27 cellular contexts compared by ENCODE assay signal in the genomic region with DNA sequence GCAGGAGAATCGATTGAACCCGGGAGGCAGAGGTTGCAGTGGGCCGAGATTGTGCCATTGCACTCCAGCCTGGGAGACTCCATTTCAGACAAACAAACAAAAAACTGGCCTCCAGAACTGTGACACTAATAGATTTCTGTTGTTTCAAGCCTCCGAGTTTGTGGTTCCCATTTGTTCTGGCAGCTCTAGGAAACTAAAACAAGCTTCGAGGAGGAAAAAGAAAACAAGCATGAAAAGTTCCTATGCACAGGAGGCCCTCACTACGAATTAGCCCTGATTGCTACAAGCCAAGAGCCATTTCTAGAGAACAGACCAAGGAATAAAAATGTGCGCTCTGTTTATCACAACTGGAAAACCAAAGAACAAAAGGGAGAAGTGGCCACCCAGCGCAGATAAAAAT. TPM values are rescaled to one million over a fixed set of nuclear protein-coding genes. Genes with fewer than 3 reads are reported as not detected.
DNase-seq lines count a peak whose midpoint lies in the region; ATAC-seq, FAIRE-seq and TF ChIP-seq lines count a peak whose summit lies in the region.
"Had no signal": no experiment of that assay in that cellular context is flagged by ENCODE, and none has a peak within 500 bp of the region (broad histone marks: within the 10 kb centered on the region; RNA-seq: fewer than 3 reads in every experiment).

No MANE protein-coding gene starts in this region.

- no peak for FAIRE-seq in astrocyte (lab: Jason Lieb, UNC)

- no peak overlapping the region for H3K4me3 ChIP-seq in HCT116 (replicated peaks in 1 of 2; ENCODE audit: low read depth in 1 of 2, low read length in 2 of 2)
- H3K4me3 ChIP-seq in astrocyte (ENCODE audit: insufficient read depth, low read depth, low read length) = no peak overlapping the region
- H3K4me3 ChIP-seq in hepatocyte = no peak overlapping the region
- H3K4me3 ChIP-seq in SJCRH30 = no peak overlapping the region
- H3K4me3 ChIP-seq: thyroid gland had no signal

- peaks cover 6% of the 10 kb centered on the region for H3K9me3 Mint-ChIP-seq in astrocyte (ENCODE audit: unreplicated experiment)
- H3K9me3 Mint-ChIP-seq: activated B cell treated with CpG ODN at 0.5 μM for 24 hours had no signal

- peak overlapping the region; percentile 38 for H3K27ac Mint-ChIP-seq in astrocyte (ENCODE audit: unreplicated experiment)
- H3K27ac Mint-ChIP-seq: activated B cell treated with CpG ODN at 0.5 μM for 24 hours; activated naive CD8-positive, alpha-beta T cell; CD14-positive monocyte; naive thymus-derived CD4-positive, alpha-beta T cell had no signal

- no TSS peak for BruUV-seq in HCT116 (replicated peaks; lab: Mats Ljungman, UMichigan)

- TF ChIP-seq POLR2A in HCT116 (IDR thresholded peaks at IDR 0.05; ENCODE audit: borderline replicate concordance, extremely low read depth, insufficient read depth, insufficient read length) = no peak

- no peak overlapping the region for H3K4me3 Mint-ChIP-seq in astrocyte (ENCODE audit: unreplicated experiment)
- H3K4me3 Mint-ChIP-seq: activated B cell treated with CpG ODN at 0.5 μM for 24 hours; activated naive CD8-positive, alpha-beta T cell; naive thymus-derived CD4-positive, alpha-beta T cell had no signal

- peaks cover 13% of the 10 kb centered on the region for H3K4me1 Mint-ChIP-seq in astrocyte (ENCODE audit: low read depth, unreplicated experiment)
- H3K4me1 Mint-ChIP-seq: activated B cell treated with CpG ODN at 0.5 μM for 24 hours; CD14-positive monocyte; naive thymus-derived CD4-positive, alpha-beta T cell had no signal

- H3K36me3 Mint-ChIP-seq in astrocyte (ENCODE audit: low read depth, unreplicated experiment) = no peaks in the 10 kb centered on the region
- H3K36me3 Mint-ChIP-seq: activated naive CD8-positive, alpha-beta T cell; CD14-positive monocyte; naive thymus-derived CD4-positive, alpha-beta T cell had no signal

- intact Hi-C loops in HCT116 (cut with micrococcal nuclease) = no loop called here

- H3K27me3 ChIP-seq in HCT116 (ENCODE audit: insufficient read depth, low read length) = no peaks in the 10 kb centered on the region
- H3K27me3 ChIP-seq in astrocyte (ENCODE audit: insufficient read depth, low read length) = peaks cover 3% of the 10 kb centered on the region
- H3K27me3 ChIP-seq in hepatocyte = no peaks in the 10 kb centered on the region
- no peaks in the 10 kb centered on the region for H3K27me3 ChIP-seq in SJCRH30
- H3K27me3 ChIP-seq: thyroid gland had no signal

- H3K9me2 ChIP-seq in HCT116 (ENCODE audit: insufficient read depth) = no peaks in the 10 kb centered on the region
- H3K9me2 ChIP-seq in hepatocyte (replicated peaks; ENCODE audit: insufficient read depth) = no peaks in the 10 kb centered on the region

- CTCF ChIA-PET in HCT116 (lab: Charles Lee) = interaction anchor here (1.4 kb wide), 1 partner anchor 120 kb away, joined by 3 read pairs; no protein-coding TSS in a partner anchor

- H3K79me2 ChIP-seq in HCT116 (ENCODE audit: insufficient read depth, low read length) (no peaks in the 10 kb centered on the region), astrocyte (ENCODE audit: insufficient read depth, low read length) (no peaks in the 10 kb centered on the region), hepatocyte (no peaks in the 10 kb centered on the region)

- RAD21 ChIA-PET in HCT116 (lab: Charles Lee; ENCODE audit: low non-redundant PET in 1 of 2, low total read pairs in 2 of 2, uncharacterized antibody in 2 of 2, unreplicated experiment in 2 of 2) = no interaction called here

- H2AFZ ChIP-seq in HCT116 (ENCODE audit: low read depth, low read length, poor library complexity, severe bottlenecking) = no peak overlapping the region
- no peak overlapping the region for H2AFZ ChIP-seq in astrocyte (ENCODE audit: low read depth, low read length)
- H2AFZ ChIP-seq in hepatocyte = no peak overlapping the region

- no peaks in the 10 kb centered on the region for H4K20me1 ChIP-seq in HCT116 (ENCODE audit: insufficient read depth)
- H4K20me1 ChIP-seq in astrocyte (ENCODE audit: insufficient read depth, low read length) = no peaks in the 10 kb centered on the region
- H4K20me1 ChIP-seq in hepatocyte (ENCODE audit: insufficient read depth, poor library complexity, severe bottlenecking) = no peaks in the 10 kb centered on the region

- TF ChIP-seq CTCF in HCT116 (IDR thresholded peaks at IDR 0.05 in 2 of 3, conservative IDR thresholded peaks at IDR 0.05 in 1 of 3; ENCODE audit: borderline replicate concordance in 1 of 3, insufficient read depth in 1 of 3, low read depth in 2 of 3, low read length in 2 of 3) (no peak), astrocyte (IDR thresholded peaks at IDR 0.05; ENCODE audit: insufficient read depth, low read depth, low read length) (no peak), hepatocyte (IDR thresholded peaks at IDR 0.05; ENCODE audit: poor library complexity) (no peak)

- H3K27me3 Mint-ChIP-seq in astrocyte (ENCODE audit: low read depth, unreplicated experiment) = peaks cover 26% of the 10 kb centered on the region

- WGBS in hepatocyte (ENCODE audit: low lambda C conversion rate, missing lambda C conversion rate) = 93% methylated on average over 8 of the region's 8 CpGs

- no peak overlapping the region for H3K27ac ChIP-seq in HCT116 (ENCODE audit: low read depth, low read length)
- H3K27ac ChIP-seq in astrocyte (ENCODE audit: low read depth, low read length) = no peak overlapping the region
- H3K27ac ChIP-seq in hepatocyte = peak overlapping the region; percentile 63
- H3K27ac ChIP-seq in SJCRH30 = no peak overlapping the region
- H3K27ac ChIP-seq: thyroid gland had no signal

- H3K36me3 ChIP-seq in HCT116 (ENCODE audit: control insufficient read depth in 1 of 2, insufficient read depth in 2 of 2, low read length in 2 of 2) (no peaks in the 10 kb centered on the region), astrocyte (ENCODE audit: insufficient read depth, low read length) (no peaks in the 10 kb centered on the region), hepatocyte (replicated peaks; ENCODE audit: insufficient read depth, low read depth) (no peaks in the 10 kb centered on the region), SJCRH30 (no peaks in the 10 kb centered on the region)
- H3K36me3 ChIP-seq: thyroid gland had no signal

- H3K4me2 ChIP-seq in HCT116 (ENCODE audit: low read length) (peak overlapping the region; percentile 79), astrocyte (ENCODE audit: low read length) (peak overlapping the region; percentile 56), hepatocyte (no peak overlapping the region)

- DNase-seq in HCT116 (ENCODE audit: low read depth, low spot score) = no peak
- DNase-seq in astrocyte (ENCODE audit: low read depth) = peak; percentile 10
- DNase-seq in hepatocyte (ENCODE audit: low spot score) = no peak
- DNase-seq in smooth muscle cell of the brain vasculature (ENCODE audit: low read depth, low spot score) = peak; percentile 17
- no peak for DNase-seq in SJCRH30
- no peak for DNase-seq in NOMO-1 (lab: John Stamatoyannopoulos, UW; ENCODE audit: unreplicated experiment in 2 of 2)
- DNase-seq in activated T-cell treated with anti-CD3 and anti-CD28 coated beads, Interleukin-2, amount 50 U/mL, for 48 hours = no peak
- DNase-seq in NCI-H774 (lab: John Stamatoyannopoulos, UW) = no peak
- DNase-seq: activated B cell treated with CpG ODN at 0.5 μM for 24 hours; activated CD4-positive, alpha-beta T cell treated with anti-CD3 and anti-CD28 coated beads, Interleukin-2, amount 50 U/mL, for 4 hours; cerebellar nuclear complex; effector CD4-positive, alpha-beta T cell; EL; foreskin melanocyte; MV-4-11; naive thymus-derived CD4-positive, alpha-beta T cell; NCI-H1694 treated with DMSO at 0.1 percent for 48 hours; NCI-H526; occipital lobe; stimulated activated CD4-positive, alpha-beta T cell treated with anti-CD3 and anti-CD28 coated beads, Interleukin-12 subunit alpha, Interleukin-12 subunit beta, amount 100 ng/mL, for 4 hours; stimulated activated CD4-positive, alpha-beta T cell treated with anti-CD3 and anti-CD28 coated beads, Interleukin-4, amount 100 ng/mL, for 24 hours; stimulated activated naive CD4-positive, alpha-beta T cell treated with Interleukin-2 at 50 U/mL for 16 hours; SW 1271; T1000; thyroid gland had no signal

- no peak for TF ChIP-seq RAD21 in HCT116 (IDR thresholded peaks at IDR 0.05; ENCODE audit: low read depth)

- H3K9me3 ChIP-seq in HCT116 (ENCODE audit: control insufficient read depth in 1 of 2, insufficient read depth in 1 of 2, low read depth in 1 of 2, low read length in 2 of 2) = no peaks in the 10 kb centered on the region
- H3K9me3 ChIP-seq in astrocyte (ENCODE audit: insufficient read depth, low read depth, low read length) = no peaks in the 10 kb centered on the region
- no peaks in the 10 kb centered on the region for H3K9me3 ChIP-seq in hepatocyte (ENCODE audit: low read depth)
- no peaks in the 10 kb centered on the region for H3K9me3 ChIP-seq in SJCRH30 (replicated peaks)
- H3K9me3 ChIP-seq: thyroid gland had no signal

- POLR2A ChIA-PET in HCT116 (lab: Charles Lee) = no interaction called here

- peaks cover 15 to 41% of the 10 kb centered on the region in 2 experiments for H3K4me1 ChIP-seq in HCT116 (ENCODE audit: control insufficient read depth in 1 of 2, insufficient read depth in 2 of 2, low read length in 2 of 2)
- H3K4me1 ChIP-seq in astrocyte (ENCODE audit: insufficient read depth, low read length) = peaks cover 15% of the 10 kb centered on the region
- peaks cover 5% of the 10 kb centered on the region for H3K4me1 ChIP-seq in hepatocyte (ENCODE audit: insufficient read depth)
- H3K4me1 ChIP-seq in SJCRH30 = no peaks in the 10 kb centered on the region

- H3K9ac ChIP-seq in HCT116 (ENCODE audit: low read length) (peak overlapping the region; percentile 57; the same call in 1 of the 2 replicates), astrocyte (ENCODE audit: low read length) (peak overlapping the region; percentile 28)

- no peak for ATAC-seq in HCT116
- ATAC-seq: naive thymus-derived CD4-positive, alpha-beta T cell had no signal

TF ChIP-seq in HCT116, 20 proteins besides CTCF, POLR2A, EP300 and RAD21 (continues in another document):
- TF ChIP-seq SP1 (IDR thresholded peaks at IDR 0.05; ENCODE audit: low read depth) (no peak), YY1 (IDR thresholded peaks at IDR 0.05; ENCODE audit: extremely low read depth, insufficient replicate concordance, low read depth, low read length) (no peak), ELF1 (IDR thresholded peaks at IDR 0.05; ENCODE audit: borderline replicate concordance, low read depth) (no peak), CEBPB (IDR thresholded peaks at IDR 0.05; ENCODE audit: low read depth) (no peak)
- TF ChIP-seq, protein P1, sequence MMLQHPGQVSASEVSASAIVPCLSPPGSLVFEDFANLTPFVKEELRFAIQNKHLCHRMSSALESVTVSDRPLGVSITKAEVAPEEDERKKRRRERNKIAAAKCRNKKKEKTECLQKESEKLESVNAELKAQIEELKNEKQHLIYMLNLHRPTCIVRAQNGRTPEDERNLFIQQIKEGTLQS (IDR thresholded peaks at IDR 0.05) = no peak

RNA-seq across cellular contexts. Expression of a gene that starts 47.8 kb away (rescaled TPM):
- total RNA-seq in HCT116 (2021; ENCODE audit: unreplicated experiment) (16.9 TPM), astrocyte (6.4 and 10.1 TPM in 2 replicates), hepatocyte (11.9 and 17.3 TPM in 2 replicates)
- 7.1 and 7.3 TPM in 2 replicates for polyA plus RNA-seq in HCT116 (2012)
- polyA plus RNA-seq in hepatocyte = 18.2 and 20.7 TPM in 2 replicates
- 0.02 and 0.15 TPM in 2 replicates for total RNA-seq in SJCRH30 (2014; rRNA removed; shearing (Covaris generic))
- polyA plus RNA-seq: CD14-positive monocyte; naive thymus-derived CD4-positive, alpha-beta T cell had no signal

Comparison
In these comparisons a context has a peak if more than half of its experiments do, and no peak if none do; other contexts are left out.
1. DNase-seq: peak in astrocyte (single experiment) and smooth muscle cell of the brain vasculature (single experiment); none in HCT116 (single experiment), hepatocyte (single experiment), SJCRH30 (0 of 2), NOMO-1 (0 of 2), activated T-cell treated with anti-CD3 and anti-CD28 coated beads, Interleukin-2, amount 50 U/mL, for 48 hours (0 of 2) and NCI-H774 (single experiment).